33 cellular contexts compared by ENCODE assay signal in the genomic region with DNA sequence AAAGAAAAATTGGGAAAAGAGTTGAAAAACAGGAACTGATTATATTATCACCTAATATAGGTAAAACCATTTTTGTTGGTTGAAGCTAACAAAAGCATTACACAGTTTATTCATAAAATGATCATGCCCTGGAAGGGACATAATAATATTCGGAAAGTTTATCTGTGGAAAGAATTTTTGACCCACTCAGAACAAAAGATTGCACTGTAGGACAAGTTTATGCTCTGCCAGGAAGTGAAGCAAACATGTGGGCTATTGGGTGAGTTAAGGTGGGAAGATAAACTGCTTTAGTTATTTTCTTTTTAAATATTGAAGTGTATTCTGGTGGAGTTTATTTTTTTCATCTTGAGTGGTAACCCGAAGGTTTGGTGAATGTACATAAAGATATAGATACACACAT.
"Had no signal": no experiment of that assay in that cellular context is flagged by ENCODE, and none has a peak within 500 bp of the region (broad histone marks: within the 10 kb centered on the region; RNA-seq: fewer than 3 reads in every experiment).

No MANE protein-coding gene starts in this region.

- H3K27me3 Mint-ChIP-seq: activated B cell treated with CpG ODN at 0.5 μM for 24 hours had no signal

- H3K27ac Mint-ChIP-seq: activated B cell treated with CpG ODN at 0.5 μM for 24 hours; activated CD4-positive, alpha-beta memory T cell treated with anti-CD3 and anti-CD28 coated beads for 36 hours; activated CD4-positive, alpha-beta T cell treated with anti-CD3 and anti-CD28 coated beads, Interleukin-2, amount 10 ng/mL, durations not matched to agents 24 days and 14 days; activated CD8-positive, alpha-beta T cell treated with anti-CD3 and anti-CD28 coated beads for 36 hours; activated naive CD4-positive, alpha-beta T cell treated with anti-CD3 and anti-CD28 coated beads, Interleukin-2, amount 10 ng/mL, durations not matched to agents 7 days and 5 days; activated naive CD4-positive, alpha-beta T cell treated with anti-CD3 and anti-CD28 coated beads, Interleukin-2, amount 50 U/mL, for 72 hours; activated naive CD8-positive, alpha-beta T cell treated with anti-CD3 and anti-CD28 coated beads for 36 hours; activated T-cell treated with anti-CD3 and anti-CD28 coated beads, Interleukin-2, amount 50 U/mL, for 24 hours; activated T-helper 1 cell treated with anti-CD3 and anti-CD28 coated beads, Interleukin-12 subunit alpha, Interleukin-12 subunit beta, Interleukin-2, Interleukin-4 antibody, amounts not matched to agents 30 ng/mL and 10 ng/mL and 1 ng/mL, durations not matched to agents 14 hours and 24 hours and 36 hours; activated T-helper 17 cell treated with anti-CD3 and anti-CD28 coated beads, Interleukin-2, amount 50 U/mL, for 72 hours; brain; T-helper 1 cell treated with Interleukin-12 subunit alpha and Interleukin-12 subunit beta and Interleukin-4 antibody, amounts not matched to agents 30 μg/mL and 1 μg/mL, for 36 hours; T-helper 2 cell treated with Interferon-gamma antibody and Interleukin-4, amounts not matched to agents 5 μg/mL and 100 μg/mL, for 36 hours had no signal

- H3K4me3 Mint-ChIP-seq: activated B cell treated with CpG ODN at 0.5 μM for 24 hours; activated CD4-positive, alpha-beta memory T cell treated with anti-CD3 and anti-CD28 coated beads for 36 hours; activated CD4-positive, alpha-beta T cell treated with anti-CD3 and anti-CD28 coated beads, Interleukin-2, amount 10 ng/mL, durations not matched to agents 24 days and 14 days; activated CD8-positive, alpha-beta T cell treated with anti-CD3 and anti-CD28 coated beads for 36 hours; activated naive CD4-positive, alpha-beta T cell treated with anti-CD3 and anti-CD28 coated beads, Interleukin-2, amount 10 ng/mL, durations not matched to agents 7 days and 5 days; activated naive CD8-positive, alpha-beta T cell treated with anti-CD3 and anti-CD28 coated beads for 36 hours; activated T-cell treated with anti-CD3 and anti-CD28 coated beads, Interleukin-2, amount 50 U/mL, for 24 hours; activated T-helper 1 cell treated with anti-CD3 and anti-CD28 coated beads, Interleukin-12 subunit alpha, Interleukin-12 subunit beta, Interleukin-2, Interleukin-4 antibody, amounts not matched to agents 30 ng/mL and 10 ng/mL and 1 ng/mL, durations not matched to agents 14 hours and 24 hours and 36 hours; activated T-helper 17 cell treated with anti-CD3 and anti-CD28 coated beads, Interleukin-2, amount 50 U/mL, for 72 hours; brain; central memory CD8-positive, alpha-beta T cell; T-helper 1 cell treated with Interleukin-12 subunit alpha and Interleukin-12 subunit beta and Interleukin-4 antibody, amounts not matched to agents 30 μg/mL and 1 μg/mL, for 36 hours; T-helper 2 cell treated with Interferon-gamma antibody and Interleukin-4, amounts not matched to agents 5 μg/mL and 100 μg/mL, for 36 hours had no signal

- H3K9me3 Mint-ChIP-seq: activated B cell treated with CpG ODN at 0.5 μM for 24 hours; activated CD4-positive, alpha-beta memory T cell treated with anti-CD3 and anti-CD28 coated beads for 36 hours; activated CD4-positive, alpha-beta T cell treated with anti-CD3 and anti-CD28 coated beads, Interleukin-2, amount 10 ng/mL, durations not matched to agents 24 days and 14 days; activated CD8-positive, alpha-beta T cell treated with anti-CD3 and anti-CD28 coated beads for 36 hours; activated naive CD4-positive, alpha-beta T cell treated with anti-CD3 and anti-CD28 coated beads, Interleukin-2, amount 10 ng/mL, durations not matched to agents 7 days and 5 days; activated naive CD4-positive, alpha-beta T cell treated with anti-CD3 and anti-CD28 coated beads, Interleukin-2, amount 50 U/mL, for 72 hours; activated naive CD8-positive, alpha-beta T cell treated with anti-CD3 and anti-CD28 coated beads for 36 hours; activated T-cell treated with anti-CD3 and anti-CD28 coated beads, Interleukin-2, amount 50 U/mL, for 24 hours; activated T-helper 1 cell treated with anti-CD3 and anti-CD28 coated beads, Interleukin-12 subunit alpha, Interleukin-12 subunit beta, Interleukin-2, Interleukin-4 antibody, amounts not matched to agents 30 ng/mL and 10 ng/mL and 1 ng/mL, durations not matched to agents 14 hours and 24 hours and 36 hours; activated T-helper 17 cell treated with anti-CD3 and anti-CD28 coated beads, Interleukin-2, amount 50 U/mL, for 72 hours; central memory CD8-positive, alpha-beta T cell; T-helper 1 cell treated with Interleukin-12 subunit alpha and Interleukin-12 subunit beta and Interleukin-4 antibody, amounts not matched to agents 30 μg/mL and 1 μg/mL, for 36 hours; T-helper 2 cell treated with Interferon-gamma antibody and Interleukin-4, amounts not matched to agents 5 μg/mL and 100 μg/mL, for 36 hours had no signal

- H3K4me1 Mint-ChIP-seq: activated B cell treated with CpG ODN at 0.5 μM for 24 hours; activated CD4-positive, alpha-beta T cell treated with anti-CD3 and anti-CD28 coated beads, Interleukin-2, amount 10 ng/mL, durations not matched to agents 24 days and 14 days; activated naive CD4-positive, alpha-beta T cell treated with anti-CD3 and anti-CD28 coated beads, Interleukin-2, amount 10 ng/mL, durations not matched to agents 7 days and 5 days; activated naive CD8-positive, alpha-beta T cell treated with anti-CD3 and anti-CD28 coated beads for 36 hours; activated T-helper 17 cell treated with anti-CD3 and anti-CD28 coated beads, Interleukin-2, amount 50 U/mL, for 72 hours; brain; central memory CD8-positive, alpha-beta T cell had no signal

- ATAC-seq: activated CD8-positive, alpha-beta T cell treated with anti-CD3 and anti-CD28 coated beads for 36 hours; activated naive CD4-positive, alpha-beta T cell treated with anti-CD3 and anti-CD28 coated beads, Interleukin-2, amount 50 U/mL, for 72 hours; activated T-helper 17 cell treated with anti-CD3 and anti-CD28 coated beads, Interleukin-2, amount 50 U/mL, for 72 hours had no signal

- H3K36me3 ChIP-seq: ascending aorta, cardiac muscle cell had no signal

- H3K4me3 ChIP-seq: ascending aorta, cardiac muscle cell had no signal

- H3K36me3 Mint-ChIP-seq: activated CD4-positive, alpha-beta memory T cell treated with anti-CD3 and anti-CD28 coated beads for 36 hours; activated naive CD4-positive, alpha-beta T cell treated with anti-CD3 and anti-CD28 coated beads, Interleukin-2, amount 10 ng/mL, durations not matched to agents 7 days and 5 days; activated naive CD4-positive, alpha-beta T cell treated with anti-CD3 and anti-CD28 coated beads, Interleukin-2, amount 50 U/mL, for 72 hours; activated naive CD8-positive, alpha-beta T cell treated with anti-CD3 and anti-CD28 coated beads for 36 hours; brain had no signal

- DNase-seq: activated B cell treated with CpG ODN at 0.5 μM for 24 hours; activated CD4-positive, alpha-beta memory T cell treated with anti-CD3 and anti-CD28 coated beads for 36 hours; activated CD4-positive, alpha-beta T cell treated with anti-CD3 and anti-CD28 coated beads for 4 hours; activated CD4-positive, alpha-beta T cell treated with anti-CD3 and anti-CD28 coated beads, Interleukin-2, amount 10 ng/mL, durations not matched to agents 24 days and 14 days; activated CD4-positive, alpha-beta T cell treated with anti-CD3 and anti-CD28 coated beads, Interleukin-2, amount 50 U/mL, for 1 hour; activated CD4-positive, alpha-beta T cell treated with anti-CD3 and anti-CD28 coated beads, Interleukin-2, amount 50 U/mL, for 4 hours; activated CD4-positive, CD25-positive, alpha-beta regulatory T cell treated with anti-CD3 and anti-CD28 coated beads, Interleukin-2, amount 50 U/mL, for 72 hours; activated CD8-positive, alpha-beta memory T cell treated with anti-CD3 and anti-CD28 coated beads, Interleukin-2, amount 50 U/mL, for 4 hours; activated CD8-positive, alpha-beta T cell treated with anti-CD3 and anti-CD28 coated beads for 36 hours; activated effector memory CD4-positive, alpha-beta T cell treated with anti-CD3 and anti-CD28 coated beads, Interleukin-2, amount 50 U/mL, for 16 hours; activated gamma-delta T cell treated with Interleukin-2 at 50 U/mL for 16 hours; activated naive CD4-positive, alpha-beta T cell; activated naive CD4-positive, alpha-beta T cell treated with anti-CD3 and anti-CD28 coated beads, Interleukin-2, amount 10 ng/mL, durations not matched to agents 7 days and 5 days; activated naive CD8-positive, alpha-beta T cell treated with anti-CD3 and anti-CD28 coated beads for 36 hours; activated T-cell treated with anti-CD3 and anti-CD28 coated beads for 4 hours; activated T-cell treated with anti-CD3 and anti-CD28 coated beads, Interleukin-2, amount 50 U/mL, for 24 hours; activated T-cell treated with anti-CD3 and anti-CD28 coated beads, Interleukin-2, amount 50 U/mL, for 48 hours; amygdala; anterior cingulate cortex; caudate nucleus; cerebellar nuclear complex; T-helper 1 cell; T-helper 2 cell; T-helper 9 cell had no signal

- H3K4me1 ChIP-seq: ascending aorta had no signal

- H3K27me3 ChIP-seq: ascending aorta, cardiac muscle cell had no signal

- H3K9me3 ChIP-seq: ascending aorta had no signal
